ENCODE assay signal across 21 cellular contexts in the genomic region with DNA sequence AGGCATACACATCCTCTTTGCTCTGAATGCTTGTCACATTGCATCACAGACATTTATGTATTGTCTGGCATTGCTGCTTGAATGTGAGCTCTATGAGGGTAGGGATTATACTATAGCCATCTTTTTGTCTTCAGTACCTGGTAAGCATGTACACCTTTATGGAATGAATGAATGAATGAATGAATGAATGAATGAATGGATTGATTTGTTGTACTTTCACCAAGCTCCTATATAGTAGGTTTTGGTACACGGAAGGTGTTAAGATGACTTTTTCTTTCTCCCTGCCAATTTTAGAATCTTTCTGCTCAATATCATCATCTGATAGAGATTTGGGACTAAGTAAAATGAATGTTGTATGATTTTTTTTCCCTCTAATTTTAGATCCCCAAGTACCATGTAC.
"Had no signal": no experiment of that assay in that cellular context is flagged by ENCODE, and none has a peak within 500 bp of the region (broad histone marks: within the 10 kb centered on the region; RNA-seq: fewer than 3 reads in every experiment).

No MANE protein-coding gene starts in this region.

- H3K9me3 ChIP-seq: SJSA1 had no signal

- H3K4me1 ChIP-seq: SJSA1 had no signal

- DNase-seq: Kasumi-1, MM.1S, NCI-H1092 treated with DMSO at 0.1 percent for 48 hours, NCI-H1436, NCI-H187, NCI-H2029, NCI-H2081 treated with DMSO at 0.1 percent for 48 hours, NCI-H2171, NCI-H226, NCI-H446, NCI-H510A, NCI-H524 treated with DMSO at 0.1 percent for 48 hours, NCI-H69, NCI-H774, Right ventricle myocardium superior, RPMI8226, SIG-M5 had no signal

- H3K36me3 ChIP-seq: SJSA1 had no signal

- H3K27me3 ChIP-seq: SJSA1 had no signal

- H3K27ac ChIP-seq: HL-60, KMS-11, SJSA1, SK-N-MC had no signal

- H3K4me3 ChIP-seq: SJSA1, SK-N-MC had no signal
